ENCODE assay signal across 20 cellular contexts in genomic region chr20:24138951-24139350, GRCh38.
DNase-seq lines count a peak whose midpoint lies in the region; ATAC-seq and TF ChIP-seq lines count a peak whose summit lies in the region.
"Had no signal": no experiment of that assay in that cellular context is flagged by ENCODE, and none has a peak within 500 bp of the region (broad histone marks: within the 10 kb centered on the region; RNA-seq: fewer than 3 reads in every experiment).

No MANE protein-coding gene starts in this region.

- H3K36me3 Mint-ChIP-seq in immature natural killer cell: no peaks in the 10 kb centered on the region
- no peaks in the 10 kb centered on the region for H3K36me3 Mint-ChIP-seq in natural killer cell treated with Interleukin-12 subunit alpha and Interleukin-12 subunit beta and Interleukin-15 and Interleukin-18, amount 100 ng/mL, for 72 hours
- H3K36me3 Mint-ChIP-seq in activated CD4-positive, alpha-beta memory T cell treated with anti-CD3 and anti-CD28 coated beads, Interleukin-2, amount 10 ng/mL, durations not matched to agents 7 days and 5 days (ENCODE audit: low read depth): no peaks in the 10 kb centered on the region
- H3K36me3 Mint-ChIP-seq: CD4-positive, CD25-positive, alpha-beta regulatory T cell; CD8-positive, alpha-beta T cell had no signal

- H2AFZ ChIP-seq in PC-3 (ENCODE audit: low read length) (no peak overlapping the region), trophoblast cell (ENCODE audit: insufficient read depth, low read length, poor library complexity) (no peak overlapping the region)

- peaks cover 16% of the 10 kb centered on the region for H3K79me1 ChIP-seq in trophoblast cell (ENCODE audit: low read length)

- no peak overlapping the region for H3K14ac ChIP-seq in trophoblast cell (ENCODE audit: low read length)

- BruUV-seq in PC-3 (replicated peaks; lab: Mats Ljungman, UMichigan): no TSS peak

- H3K27ac Mint-ChIP-seq in immature natural killer cell: peak overlapping the region in 4 of 6 donors; percentile 32 to 86 (median 60)
- H3K27ac Mint-ChIP-seq in natural killer cell treated with Interleukin-12 subunit alpha and Interleukin-12 subunit beta and Interleukin-15 and Interleukin-18, amount 100 ng/mL, for 72 hours: peak overlapping the region in 1 of 2 donors; percentile 13
- no peak overlapping the region for H3K27ac Mint-ChIP-seq in activated CD4-positive, alpha-beta memory T cell treated with anti-CD3 and anti-CD28 coated beads, Interleukin-2, amount 10 ng/mL, durations not matched to agents 7 days and 5 days
- H3K27ac Mint-ChIP-seq: B cell; CD8-positive, alpha-beta T cell; HFFc6 had no signal

- H2AK5ac ChIP-seq in trophoblast cell (ENCODE audit: low read length): no peak overlapping the region

- H3K79me2 ChIP-seq in PC-3 (ENCODE audit: low read length) (peaks cover 88% of the 10 kb centered on the region), trophoblast cell (ENCODE audit: control insufficient read depth, insufficient read depth, low read length, poor library complexity) (peaks cover 8% of the 10 kb centered on the region)

- no peaks in the 10 kb centered on the region for H3K9me2 ChIP-seq in PC-3 (replicated peaks; ENCODE audit: low read length)

- H3K27me3 Mint-ChIP-seq in immature natural killer cell (ENCODE audit: low read depth in 3 of 3): peaks cover 0 to 8% (median 0%) of the 10 kb centered on the region in 3 donors
- no peaks in the 10 kb centered on the region for H3K27me3 Mint-ChIP-seq in natural killer cell treated with Interleukin-12 subunit alpha and Interleukin-12 subunit beta and Interleukin-15 and Interleukin-18, amount 100 ng/mL, for 72 hours
- peaks cover 3% of the 10 kb centered on the region for H3K27me3 Mint-ChIP-seq in activated CD4-positive, alpha-beta memory T cell treated with anti-CD3 and anti-CD28 coated beads, Interleukin-2, amount 10 ng/mL, durations not matched to agents 7 days and 5 days
- H3K27me3 Mint-ChIP-seq: CD4-positive, CD25-positive, alpha-beta regulatory T cell had no signal

- no CpG with 5 or more reads among the region's 2 CpGs for WGBS in trophoblast cell (ENCODE audit: extremely low coverage, insufficient coverage, insufficient read length)

- ATAC-seq in PC-3 (no peak), GM21447 (IDR thresholded peaks at IDR 0.05; ENCODE audit: unreplicated experiment) (no peak), HG02973 (IDR thresholded peaks at IDR 0.05; ENCODE audit: unreplicated experiment) (no peak)
- ATAC-seq in natural killer cell treated with Interleukin-12 subunit alpha and Interleukin-12 subunit beta and Interleukin-15 and Interleukin-18, amount 100 ng/mL, for 72 hours: no peak
- ATAC-seq: CD8-positive, alpha-beta T cell had no signal

- no peak overlapping the region for H3K18ac ChIP-seq in trophoblast cell (ENCODE audit: low read length)

- no peak overlapping the region for H3K4ac ChIP-seq in trophoblast cell (ENCODE audit: low read depth, low read length)

- H3K4me1 Mint-ChIP-seq in immature natural killer cell: peaks cover 52 to 58% of the 10 kb centered on the region in 2 donors
- peaks cover 37 to 51% of the 10 kb centered on the region in 2 donors for H3K4me1 Mint-ChIP-seq in natural killer cell treated with Interleukin-12 subunit alpha and Interleukin-12 subunit beta and Interleukin-15 and Interleukin-18, amount 100 ng/mL, for 72 hours (ENCODE audit: low read depth in 2 of 2)
- no peaks in the 10 kb centered on the region for H3K4me1 Mint-ChIP-seq in activated CD4-positive, alpha-beta memory T cell treated with anti-CD3 and anti-CD28 coated beads, Interleukin-2, amount 10 ng/mL, durations not matched to agents 7 days and 5 days
- H3K4me1 Mint-ChIP-seq: B cell; CD4-positive, CD25-positive, alpha-beta regulatory T cell had no signal

- H3K9me3 Mint-ChIP-seq in immature natural killer cell: peaks cover 0 to 3% (median 0%) of the 10 kb centered on the region in 6 donors
- no peaks in the 10 kb centered on the region for H3K9me3 Mint-ChIP-seq in natural killer cell treated with Interleukin-12 subunit alpha and Interleukin-12 subunit beta and Interleukin-15 and Interleukin-18, amount 100 ng/mL, for 72 hours
- peaks cover 2% of the 10 kb centered on the region for H3K9me3 Mint-ChIP-seq in activated CD4-positive, alpha-beta memory T cell treated with anti-CD3 and anti-CD28 coated beads, Interleukin-2, amount 10 ng/mL, durations not matched to agents 7 days and 5 days
- H3K9me3 Mint-ChIP-seq: HFFc6 had no signal

- H2BK5ac ChIP-seq in trophoblast cell (ENCODE audit: low read depth, low read length, poor library complexity): no peak overlapping the region

- no peak overlapping the region for H3K4me3 Mint-ChIP-seq in immature natural killer cell
- peak overlapping the region; percentile 40 for H3K4me3 Mint-ChIP-seq in natural killer cell treated with Interleukin-12 subunit alpha and Interleukin-12 subunit beta and Interleukin-15 and Interleukin-18, amount 100 ng/mL, for 72 hours
- H3K4me3 Mint-ChIP-seq in activated CD4-positive, alpha-beta memory T cell treated with anti-CD3 and anti-CD28 coated beads, Interleukin-2, amount 10 ng/mL, durations not matched to agents 7 days and 5 days: no peak overlapping the region
- H3K4me3 Mint-ChIP-seq: B cell; CD4-positive, CD25-positive, alpha-beta regulatory T cell; CD8-positive, alpha-beta T cell; HFFc6 had no signal

- no peak overlapping the region for H3K23ac ChIP-seq in trophoblast cell (ENCODE audit: low read length)

- H4K8ac ChIP-seq in trophoblast cell (ENCODE audit: low read depth, low read length): no peak overlapping the region

- intact Hi-C loops in PC-3 (cut with micrococcal nuclease): no loop called here

- DNase-seq in PC-3 (no peak), immature natural killer cell (no peak), trophoblast cell (peak in 1 of 2 donors; percentile 10), NCI-H2081 treated with DMSO at 0.1 percent for 48 hours (lab: John Stamatoyannopoulos, UW) (no peak)
- DNase-seq in natural killer cell treated with Interleukin-12 subunit alpha and Interleukin-12 subunit beta and Interleukin-15 and Interleukin-18, amount 100 ng/mL, for 72 hours (ENCODE audit: low spot score): no peak
- DNase-seq in activated CD4-positive, alpha-beta memory T cell treated with anti-CD3 and anti-CD28 coated beads, Interleukin-2, amount 10 ng/mL, durations not matched to agents 7 days and 5 days: no peak
- DNase-seq: Caco-2; CD4-positive, CD25-positive, alpha-beta regulatory T cell; CD8-positive, alpha-beta T cell; DMS153; DND-41; GOT3; HFFc6 had no signal

- no peak overlapping the region for H2BK12ac ChIP-seq in trophoblast cell (ENCODE audit: low read length)

- peaks cover 8% of the 10 kb centered on the region for H3F3A ChIP-seq in PC-3 (ENCODE audit: low read length, unreplicated experiment)

- H3K9ac ChIP-seq in PC-3 (ENCODE audit: low read length) (peak overlapping the region; percentile 11; the same call in 1 of the 2 replicates), trophoblast cell (ENCODE audit: low read length) (no peak overlapping the region)
- H3K9ac ChIP-seq: BLaER1 had no signal

- H4K20me1 ChIP-seq in PC-3 (ENCODE audit: low read length): peaks cover 42% of the 10 kb centered on the region
- H4K20me1 ChIP-seq: BLaER1 had no signal

- no peak overlapping the region for H4K12ac ChIP-seq in trophoblast cell (ENCODE audit: low read depth, low read length)

- TF ChIP-seq CTCF in PC-3 (conservative IDR thresholded peaks at IDR 0.05; ENCODE audit: low read depth, low read length): no peak

- H3K4me2 ChIP-seq in PC-3 (ENCODE audit: low read length): peak overlapping the region; percentile 95
- no peak overlapping the region for H3K4me2 ChIP-seq in trophoblast cell (ENCODE audit: low read length)
- H3K4me2 ChIP-seq: BLaER1 had no signal

- H3K27me3 ChIP-seq in PC-3 (ENCODE audit: low read length) (no peaks in the 10 kb centered on the region), trophoblast cell (ENCODE audit: insufficient read depth, low read length) (no peaks in the 10 kb centered on the region)
- H3K27me3 ChIP-seq: BLaER1 had no signal

- peak overlapping the region; percentile 1 for H2BK120ac ChIP-seq in trophoblast cell (ENCODE audit: insufficient read depth, low read length, poor library complexity)

- peaks cover 60% of the 10 kb centered on the region for H3K4me1 ChIP-seq in PC-3 (ENCODE audit: insufficient read depth, low read length)
- H3K4me1 ChIP-seq in trophoblast cell (ENCODE audit: control insufficient read depth in 1 of 2, insufficient read depth in 2 of 2, low read length in 2 of 2): peaks cover 19 to 24% of the 10 kb centered on the region in 2 experiments
- H3K4me1 ChIP-seq: HAP-1 had no signal

- CTCF ChIA-PET in PC-3 (lab: Charles Lee): no interaction called here
- CTCF ChIA-PET in activated CD4-positive, alpha-beta memory T cell treated with anti-CD3 and anti-CD28 coated beads, Interleukin-2, amount 10 ng/mL, durations not matched to agents 7 days and 5 days (lab: Charles Lee): no interaction called here

- H3K9me3 ChIP-seq in PC-3 (ENCODE audit: low read length) (no peaks in the 10 kb centered on the region), trophoblast cell (ENCODE audit: insufficient read depth, low read depth, low read length) (peaks cover 2% of the 10 kb centered on the region)
- H3K9me3 ChIP-seq: HAP-1 had no signal

- POLR2A ChIA-PET in PC-3 (lab: Charles Lee; ENCODE audit: unreplicated experiment): no interaction called here
- POLR2A ChIA-PET in activated CD4-positive, alpha-beta memory T cell treated with anti-CD3 and anti-CD28 coated beads, Interleukin-2, amount 10 ng/mL, durations not matched to agents 7 days and 5 days (lab: Charles Lee): no interaction called here

- H3K36me3 ChIP-seq in PC-3 (ENCODE audit: low read depth, low read length) (peaks cover 78% of the 10 kb centered on the region), trophoblast cell (ENCODE audit: control insufficient read depth in 1 of 2, insufficient read depth in 2 of 2, low read length in 2 of 2) (no peaks in the 10 kb centered on the region)
- H3K36me3 ChIP-seq: BLaER1, HAP-1 had no signal

- H3K27ac ChIP-seq in PC-3 (ENCODE audit: low read length) (peak overlapping the region; percentile 50), trophoblast cell (ENCODE audit: low read depth, low read length) (no peak overlapping the region)
- H3K27ac ChIP-seq: 22Rv1, BLaER1, C4-2B had no signal

- H3K4me3 ChIP-seq in PC-3 (ENCODE audit: low read length) (peak overlapping the region; percentile 86), trophoblast cell (ENCODE audit: low read depth, low read length) (no peak overlapping the region)
- H3K4me3 ChIP-seq: BLaER1, HAP-1 had no signal

- H4K91ac ChIP-seq in trophoblast cell (ENCODE audit: low read depth, low read length): peak overlapping the region; percentile 9
